In the genomic region with DNA sequence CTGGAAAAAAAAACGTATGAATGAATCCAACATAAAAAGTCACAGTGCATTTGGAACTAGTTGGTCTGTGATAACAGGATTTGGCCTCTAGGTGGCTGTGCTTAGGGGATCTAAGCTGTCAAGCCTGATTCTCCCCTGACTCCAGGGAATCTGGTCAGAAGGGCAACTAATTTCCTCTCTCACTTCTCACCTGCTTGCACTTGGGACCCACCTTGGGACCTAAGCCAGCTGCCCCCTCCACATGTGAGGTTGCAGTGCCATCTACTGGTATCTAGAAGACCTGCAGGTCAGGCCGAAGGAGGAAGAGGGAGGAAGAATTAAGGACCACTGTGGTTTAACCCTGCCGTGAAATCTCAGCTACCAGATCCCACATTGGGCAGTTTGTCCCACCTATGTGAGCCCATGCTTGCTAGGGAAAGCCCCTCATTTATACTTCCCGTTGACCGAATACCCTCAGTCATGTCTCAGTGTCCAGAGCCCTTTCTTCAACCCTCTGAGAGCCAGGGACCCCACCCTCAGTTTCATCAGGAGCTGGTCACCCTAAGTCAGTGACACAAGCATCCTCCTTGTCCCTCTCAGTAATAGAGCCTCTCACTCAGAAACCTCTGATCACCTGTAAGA, we compare ENCODE assay signal across 1 cellular context.
A peak's percentile ranks its signal among the peaks of the same experiment; 100 is the strongest.
TF ChIP-seq lines count a peak whose summit lies in the region.

No MANE protein-coding gene starts in this region.

TF ChIP-seq in HepG2, 621 proteins besides CTCF, POLR2A, EP300 and RAD21 (continued from another document and continues in another):
- TF ChIP-seq, protein P1, sequence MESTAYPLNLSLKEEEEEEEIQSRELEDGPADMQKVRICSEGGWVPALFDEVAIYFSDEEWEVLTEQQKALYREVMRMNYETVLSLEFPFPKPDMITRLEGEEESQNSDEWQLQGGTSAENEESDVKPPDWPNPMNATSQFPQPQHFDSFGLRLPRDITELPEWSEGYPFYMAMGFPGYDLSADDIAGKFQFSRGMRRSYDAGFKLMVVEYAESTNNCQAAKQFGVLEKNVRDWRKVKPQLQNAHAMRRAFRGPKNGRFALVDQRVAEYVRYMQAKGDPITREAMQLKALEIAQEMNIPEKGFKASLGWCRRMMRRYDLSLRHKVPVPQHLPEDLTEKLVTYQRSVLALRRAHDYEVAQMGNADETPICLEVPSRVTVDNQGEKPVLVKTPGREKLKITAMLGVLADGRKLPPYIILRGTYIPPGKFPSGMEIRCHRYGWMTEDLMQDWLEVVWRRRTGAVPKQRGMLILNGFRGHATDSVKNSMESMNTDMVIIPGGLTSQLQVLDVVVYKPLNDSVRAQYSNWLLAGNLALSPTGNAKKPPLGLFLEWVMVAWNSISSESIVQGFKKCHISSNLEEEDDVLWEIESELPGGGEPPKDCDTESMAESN (CRISPR knock-in tag; conservative IDR thresholded peaks at IDR 0.05): no peak
- TF ChIP-seq ZNF33A (CRISPR knock-in tag; IDR thresholded peaks at IDR 0.05; ENCODE audit: borderline replicate concordance) (no peak), ZNF354B (CRISPR knock-in tag; IDR thresholded peaks at IDR 0.05) (no peak), HNRNPLL (IDR thresholded peaks at IDR 0.05; ENCODE audit: low read depth, low read length, poor library complexity, severe bottlenecking) (no peak), HDAC6 (IDR thresholded peaks at IDR 0.05; ENCODE audit: low read depth, low read length) (no peak), KLF12 (CRISPR knock-in tag; IDR thresholded peaks at IDR 0.05; ENCODE audit: borderline replicate concordance) (no peak), ZSCAN22 (CRISPR knock-in tag; IDR thresholded peaks at IDR 0.05) (no peak), ZNF83 (CRISPR knock-in tag; IDR thresholded peaks at IDR 0.05; ENCODE audit: borderline replicate concordance) (no peak), NCOR1 (IDR thresholded peaks at IDR 0.05; ENCODE audit: borderline replicate concordance, low read length) (peak; percentile 63; the same call in 1 of the 2 replicates), FOXO1 (CRISPR knock-in tag; IDR thresholded peaks at IDR 0.05) (peak; percentile 43; the same call in 1 of the 2 replicates), RFXANK (CRISPR knock-in tag; IDR thresholded peaks at IDR 0.05) (no peak), ZNF350 (CRISPR knock-in tag; IDR thresholded peaks at IDR 0.05; ENCODE audit: borderline replicate concordance, low read depth) (no peak), U2AF1 (optimal IDR thresholded peaks at IDR 0.05; ENCODE audit: low read depth, low read length) (no peak), ZSCAN29 (CRISPR knock-in tag; conservative IDR thresholded peaks at IDR 0.05) (no peak), ZNF232 (CRISPR knock-in tag; IDR thresholded peaks at IDR 0.05; ENCODE audit: borderline replicate concordance) (no peak), MEIS2 (CRISPR knock-in tag; IDR thresholded peaks at IDR 0.05) (peak; percentile 85), ZFY (CRISPR knock-in tag; IDR thresholded peaks at IDR 0.05) (no peak), PAWR (CRISPR knock-in tag; IDR thresholded peaks at IDR 0.05; ENCODE audit: borderline replicate concordance) (no peak), ETV6 (CRISPR knock-in tag; conservative IDR thresholded peaks at IDR 0.05) (no peak), ZNF746 (CRISPR knock-in tag; IDR thresholded peaks at IDR 0.05) (no peak), HOXA9 (CRISPR knock-in tag; IDR thresholded peaks at IDR 0.05; ENCODE audit: borderline replicate concordance) (no peak), SUZ12 (IDR thresholded peaks at IDR 0.05; ENCODE audit: low read depth, low read length) (no peak), ZKSCAN8 (CRISPR knock-in tag; IDR thresholded peaks at IDR 0.05; ENCODE audit: borderline replicate concordance) (0 out of 2 replicates have a peak, but pooled peaks have one; percentile 25), POLR2G (IDR thresholded peaks at IDR 0.05; ENCODE audit: low read depth, low read length) (no peak), KDM4B (CRISPR knock-in tag; IDR thresholded peaks at IDR 0.05) (peak; percentile 76; the same call in 1 of the 2 replicates), MIXL1 (CRISPR knock-in tag; IDR thresholded peaks at IDR 0.05) (peak; percentile 92), AGO1 (IDR thresholded peaks at IDR 0.05; ENCODE audit: low read depth, low read length, poor library complexity, severe bottlenecking) (no peak), ZNF772 (CRISPR knock-in tag; IDR thresholded peaks at IDR 0.05) (no peak), TCF7 (IDR thresholded peaks at IDR 0.05; ENCODE audit: low read depth) (no peak), ZNF558 (CRISPR knock-in tag; IDR thresholded peaks at IDR 0.05; ENCODE audit: borderline replicate concordance) (no peak), RFX3 (CRISPR knock-in tag; IDR thresholded peaks at IDR 0.05) (no peak), KLF15 (CRISPR knock-in tag; IDR thresholded peaks at IDR 0.05; ENCODE audit: borderline replicate concordance) (no peak), ZNF567 (CRISPR knock-in tag; IDR thresholded peaks at IDR 0.05; ENCODE audit: borderline replicate concordance) (no peak), KLF9 (CRISPR knock-in tag; IDR thresholded peaks at IDR 0.05; ENCODE audit: low read depth) (no peak)
- TF ChIP-seq, protein P2, sequence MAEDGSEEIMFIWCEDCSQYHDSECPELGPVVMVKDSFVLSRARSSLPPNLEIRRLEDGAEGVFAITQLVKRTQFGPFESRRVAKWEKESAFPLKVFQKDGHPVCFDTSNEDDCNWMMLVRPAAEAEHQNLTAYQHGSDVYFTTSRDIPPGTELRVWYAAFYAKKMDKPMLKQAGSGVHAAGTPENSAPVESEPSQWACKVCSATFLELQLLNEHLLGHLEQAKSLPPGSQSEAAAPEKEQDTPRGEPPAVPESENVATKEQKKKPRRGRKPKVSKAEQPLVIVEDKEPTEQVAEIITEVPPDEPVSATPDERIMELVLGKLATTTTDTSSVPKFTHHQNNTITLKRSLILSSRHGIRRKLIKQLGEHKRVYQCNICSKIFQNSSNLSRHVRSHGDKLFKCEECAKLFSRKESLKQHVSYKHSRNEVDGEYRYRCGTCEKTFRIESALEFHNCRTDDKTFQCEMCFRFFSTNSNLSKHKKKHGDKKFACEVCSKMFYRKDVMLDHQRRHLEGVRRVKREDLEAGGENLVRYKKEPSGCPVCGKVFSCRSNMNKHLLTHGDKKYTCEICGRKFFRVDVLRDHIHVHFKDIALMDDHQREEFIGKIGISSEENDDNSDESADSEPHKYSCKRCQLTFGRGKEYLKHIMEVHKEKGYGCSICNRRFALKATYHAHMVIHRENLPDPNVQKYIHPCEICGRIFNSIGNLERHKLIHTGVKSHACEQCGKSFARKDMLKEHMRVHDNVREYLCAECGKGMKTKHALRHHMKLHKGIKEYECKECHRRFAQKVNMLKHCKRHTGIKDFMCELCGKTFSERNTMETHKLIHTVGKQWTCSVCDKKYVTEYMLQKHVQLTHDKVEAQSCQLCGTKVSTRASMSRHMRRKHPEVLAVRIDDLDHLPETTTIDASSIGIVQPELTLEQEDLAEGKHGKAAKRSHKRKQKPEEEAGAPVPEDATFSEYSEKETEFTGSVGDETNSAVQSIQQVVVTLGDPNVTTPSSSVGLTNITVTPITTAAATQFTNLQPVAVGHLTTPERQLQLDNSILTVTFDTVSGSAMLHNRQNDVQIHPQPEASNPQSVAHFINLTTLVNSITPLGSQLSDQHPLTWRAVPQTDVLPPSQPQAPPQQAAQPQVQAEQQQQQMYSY (CRISPR knock-in tag; IDR thresholded peaks at IDR 0.05): no peak
- TF ChIP-seq, protein P3, sequence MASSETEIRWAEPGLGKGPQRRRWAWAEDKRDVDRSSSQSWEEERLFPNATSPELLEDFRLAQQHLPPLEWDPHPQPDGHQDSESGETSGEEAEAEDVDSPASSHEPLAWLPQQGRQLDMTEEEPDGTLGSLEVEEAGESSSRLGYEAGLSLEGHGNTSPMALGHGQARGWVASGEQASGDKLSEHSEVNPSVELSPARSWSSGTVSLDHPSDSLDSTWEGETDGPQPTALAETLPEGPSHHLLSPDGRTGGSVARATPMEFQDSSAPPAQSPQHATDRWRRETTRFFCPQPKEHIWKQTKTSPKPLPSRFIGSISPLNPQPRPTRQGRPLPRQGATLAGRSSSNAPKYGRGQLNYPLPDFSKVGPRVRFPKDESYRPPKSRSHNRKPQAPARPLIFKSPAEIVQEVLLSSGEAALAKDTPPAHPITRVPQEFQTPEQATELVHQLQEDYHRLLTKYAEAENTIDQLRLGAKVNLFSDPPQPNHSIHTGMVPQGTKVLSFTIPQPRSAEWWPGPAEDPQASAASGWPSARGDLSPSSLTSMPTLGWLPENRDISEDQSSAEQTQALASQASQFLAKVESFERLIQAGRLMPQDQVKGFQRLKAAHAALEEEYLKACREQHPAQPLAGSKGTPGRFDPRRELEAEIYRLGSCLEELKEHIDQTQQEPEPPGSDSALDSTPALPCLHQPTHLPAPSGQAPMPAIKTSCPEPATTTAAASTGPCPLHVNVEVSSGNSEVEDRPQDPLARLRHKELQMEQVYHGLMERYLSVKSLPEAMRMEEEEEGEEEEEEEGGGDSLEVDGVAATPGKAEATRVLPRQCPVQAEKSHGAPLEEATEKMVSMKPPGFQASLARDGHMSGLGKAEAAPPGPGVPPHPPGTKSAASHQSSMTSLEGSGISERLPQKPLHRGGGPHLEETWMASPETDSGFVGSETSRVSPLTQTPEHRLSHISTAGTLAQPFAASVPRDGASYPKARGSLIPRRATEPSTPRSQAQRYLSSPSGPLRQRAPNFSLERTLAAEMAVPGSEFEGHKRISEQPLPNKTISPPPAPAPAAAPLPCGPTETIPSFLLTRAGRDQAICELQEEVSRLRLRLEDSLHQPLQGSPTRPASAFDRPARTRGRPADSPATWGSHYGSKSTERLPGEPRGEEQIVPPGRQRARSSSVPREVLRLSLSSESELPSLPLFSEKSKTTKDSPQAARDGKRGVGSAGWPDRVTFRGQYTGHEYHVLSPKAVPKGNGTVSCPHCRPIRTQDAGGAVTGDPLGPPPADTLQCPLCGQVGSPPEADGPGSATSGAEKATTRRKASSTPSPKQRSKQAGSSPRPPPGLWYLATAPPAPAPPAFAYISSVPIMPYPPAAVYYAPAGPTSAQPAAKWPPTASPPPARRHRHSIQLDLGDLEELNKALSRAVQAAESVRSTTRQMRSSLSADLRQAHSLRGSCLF (CRISPR knock-in tag; IDR thresholded peaks at IDR 0.05; ENCODE audit: borderline replicate concordance): no peak
- TF ChIP-seq, protein P4, sequence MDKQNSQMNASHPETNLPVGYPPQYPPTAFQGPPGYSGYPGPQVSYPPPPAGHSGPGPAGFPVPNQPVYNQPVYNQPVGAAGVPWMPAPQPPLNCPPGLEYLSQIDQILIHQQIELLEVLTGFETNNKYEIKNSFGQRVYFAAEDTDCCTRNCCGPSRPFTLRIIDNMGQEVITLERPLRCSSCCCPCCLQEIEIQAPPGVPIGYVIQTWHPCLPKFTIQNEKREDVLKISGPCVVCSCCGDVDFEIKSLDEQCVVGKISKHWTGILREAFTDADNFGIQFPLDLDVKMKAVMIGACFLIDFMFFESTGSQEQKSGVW (CRISPR knock-in tag; IDR thresholded peaks at IDR 0.05; ENCODE audit: borderline replicate concordance): no peak
- TF ChIP-seq, protein P5, sequence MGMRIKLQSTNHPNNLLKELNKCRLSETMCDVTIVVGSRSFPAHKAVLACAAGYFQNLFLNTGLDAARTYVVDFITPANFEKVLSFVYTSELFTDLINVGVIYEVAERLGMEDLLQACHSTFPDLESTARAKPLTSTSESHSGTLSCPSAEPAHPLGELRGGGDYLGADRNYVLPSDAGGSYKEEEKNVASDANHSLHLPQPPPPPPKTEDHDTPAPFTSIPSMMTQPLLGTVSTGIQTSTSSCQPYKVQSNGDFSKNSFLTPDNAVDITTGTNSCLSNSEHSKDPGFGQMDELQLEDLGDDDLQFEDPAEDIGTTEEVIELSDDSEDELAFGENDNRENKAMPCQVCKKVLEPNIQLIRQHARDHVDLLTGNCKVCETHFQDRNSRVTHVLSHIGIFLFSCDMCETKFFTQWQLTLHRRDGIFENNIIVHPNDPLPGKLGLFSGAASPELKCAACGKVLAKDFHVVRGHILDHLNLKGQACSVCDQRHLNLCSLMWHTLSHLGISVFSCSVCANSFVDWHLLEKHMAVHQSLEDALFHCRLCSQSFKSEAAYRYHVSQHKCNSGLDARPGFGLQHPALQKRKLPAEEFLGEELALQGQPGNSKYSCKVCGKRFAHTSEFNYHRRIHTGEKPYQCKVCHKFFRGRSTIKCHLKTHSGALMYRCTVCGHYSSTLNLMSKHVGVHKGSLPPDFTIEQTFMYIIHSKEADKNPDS (CRISPR knock-in tag; IDR thresholded peaks at IDR 0.05): no peak
- TF ChIP-seq, protein P6, sequence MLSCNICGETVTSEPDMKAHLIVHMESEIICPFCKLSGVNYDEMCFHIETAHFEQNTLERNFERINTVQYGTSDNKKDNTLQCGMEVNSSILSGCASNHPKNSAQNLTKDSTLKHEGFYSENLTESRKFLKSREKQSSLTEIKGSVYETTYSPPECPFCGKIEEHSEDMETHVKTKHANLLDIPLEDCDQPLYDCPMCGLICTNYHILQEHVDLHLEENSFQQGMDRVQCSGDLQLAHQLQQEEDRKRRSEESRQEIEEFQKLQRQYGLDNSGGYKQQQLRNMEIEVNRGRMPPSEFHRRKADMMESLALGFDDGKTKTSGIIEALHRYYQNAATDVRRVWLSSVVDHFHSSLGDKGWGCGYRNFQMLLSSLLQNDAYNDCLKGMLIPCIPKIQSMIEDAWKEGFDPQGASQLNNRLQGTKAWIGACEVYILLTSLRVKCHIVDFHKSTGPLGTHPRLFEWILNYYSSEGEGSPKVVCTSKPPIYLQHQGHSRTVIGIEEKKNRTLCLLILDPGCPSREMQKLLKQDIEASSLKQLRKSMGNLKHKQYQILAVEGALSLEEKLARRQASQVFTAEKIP (CRISPR knock-in tag; IDR thresholded peaks at IDR 0.05; ENCODE audit: borderline replicate concordance): no peak
- TF ChIP-seq, protein P7, sequence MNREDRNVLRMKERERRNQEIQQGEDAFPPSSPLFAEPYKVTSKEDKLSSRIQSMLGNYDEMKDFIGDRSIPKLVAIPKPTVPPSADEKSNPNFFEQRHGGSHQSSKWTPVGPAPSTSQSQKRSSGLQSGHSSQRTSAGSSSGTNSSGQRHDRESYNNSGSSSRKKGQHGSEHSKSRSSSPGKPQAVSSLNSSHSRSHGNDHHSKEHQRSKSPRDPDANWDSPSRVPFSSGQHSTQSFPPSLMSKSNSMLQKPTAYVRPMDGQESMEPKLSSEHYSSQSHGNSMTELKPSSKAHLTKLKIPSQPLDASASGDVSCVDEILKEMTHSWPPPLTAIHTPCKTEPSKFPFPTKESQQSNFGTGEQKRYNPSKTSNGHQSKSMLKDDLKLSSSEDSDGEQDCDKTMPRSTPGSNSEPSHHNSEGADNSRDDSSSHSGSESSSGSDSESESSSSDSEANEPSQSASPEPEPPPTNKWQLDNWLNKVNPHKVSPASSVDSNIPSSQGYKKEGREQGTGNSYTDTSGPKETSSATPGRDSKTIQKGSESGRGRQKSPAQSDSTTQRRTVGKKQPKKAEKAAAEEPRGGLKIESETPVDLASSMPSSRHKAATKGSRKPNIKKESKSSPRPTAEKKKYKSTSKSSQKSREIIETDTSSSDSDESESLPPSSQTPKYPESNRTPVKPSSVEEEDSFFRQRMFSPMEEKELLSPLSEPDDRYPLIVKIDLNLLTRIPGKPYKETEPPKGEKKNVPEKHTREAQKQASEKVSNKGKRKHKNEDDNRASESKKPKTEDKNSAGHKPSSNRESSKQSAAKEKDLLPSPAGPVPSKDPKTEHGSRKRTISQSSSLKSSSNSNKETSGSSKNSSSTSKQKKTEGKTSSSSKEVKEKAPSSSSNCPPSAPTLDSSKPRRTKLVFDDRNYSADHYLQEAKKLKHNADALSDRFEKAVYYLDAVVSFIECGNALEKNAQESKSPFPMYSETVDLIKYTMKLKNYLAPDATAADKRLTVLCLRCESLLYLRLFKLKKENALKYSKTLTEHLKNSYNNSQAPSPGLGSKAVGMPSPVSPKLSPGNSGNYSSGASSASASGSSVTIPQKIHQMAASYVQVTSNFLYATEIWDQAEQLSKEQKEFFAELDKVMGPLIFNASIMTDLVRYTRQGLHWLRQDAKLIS (CRISPR knock-in tag; IDR thresholded peaks at IDR 0.05): no peak
